Comparison of ENCODE assay signal across 26 cellular contexts in genomic region chr14:83433618-83434017, GRCh38.
"Had no signal": no experiment of that assay in that cellular context is flagged by ENCODE, and none has a peak within 500 bp of the region (broad histone marks: within the 10 kb centered on the region; RNA-seq: fewer than 3 reads in every experiment).

No MANE protein-coding gene starts in this region.

- DNase-seq: dorsolateral prefrontal cortex; effector CD4-positive, alpha-beta T cell; kidney; mesenchymal stem cell; mucosa of descending colon; naive B cell; right lobe of liver; stimulated activated CD4-positive, alpha-beta T cell treated with anti-CD3 and anti-CD28 coated beads, Interleukin-12 subunit alpha, Interleukin-12 subunit beta, amount 100 ng/mL, for 4 hours; stimulated activated CD4-positive, alpha-beta T cell treated with anti-CD3 and anti-CD28 coated beads, Interleukin-1b, Interleukin-23, amount 100 ng/mL, for 48 hours; stimulated activated CD4-positive, alpha-beta T cell treated with anti-CD3 and anti-CD28 coated beads, Interleukin-4, amount 100 ng/mL, for 1 hour; stimulated activated CD8-positive, alpha-beta memory T cell treated with anti-CD3 and anti-CD28 coated beads, Interleukin-4, amount 100 ng/mL, for 48 hours; stimulated activated naive CD4-positive, alpha-beta T cell; stimulated activated naive CD8-positive, alpha-beta T cell treated with anti-CD3 and anti-CD28 coated beads, Interleukin-15, amount 100 ng/mL, for 72 hours; transverse colon; upper lobe of right lung; uterus had no signal

- H3K36me3 Mint-ChIP-seq: mesothelial cell of epicardium, naive B cell had no signal

- H3K4me1 Mint-ChIP-seq: mesothelial cell of epicardium; naive B cell; neural crest cell; stimulated activated naive CD8-positive, alpha-beta T cell treated with anti-CD3 and anti-CD28 coated beads, Interleukin-15, amount 100 ng/mL, for 72 hours had no signal

- H3K4me2 ChIP-seq: smooth muscle cell had no signal

- H3K9ac ChIP-seq: parathyroid adenoma had no signal

- H2AFZ ChIP-seq: parathyroid adenoma had no signal

- H3K79me2 ChIP-seq: parathyroid adenoma had no signal

- H3K27ac ChIP-seq: dorsolateral prefrontal cortex, neutrophil, parathyroid adenoma, right lobe of liver, suprapubic skin, transverse colon, upper lobe of right lung, uterus had no signal

- H3K9me3 ChIP-seq: mucosa of descending colon, neutrophil, right lobe of liver, suprapubic skin, transverse colon, upper lobe of right lung, uterus had no signal

- H3K4me3 ChIP-seq: dorsolateral prefrontal cortex, lung, mucosa of descending colon, right lobe of liver, smooth muscle cell, suprapubic skin, transverse colon, upper lobe of right lung, uterus had no signal

- H3K4me3 Mint-ChIP-seq: mesothelial cell of epicardium; naive B cell; natural killer cell treated with Interleukin-12 subunit alpha and Interleukin-12 subunit beta and Interleukin-15 and Interleukin-18, amount 100 ng/mL, for 72 hours; neural crest cell; stimulated activated naive CD8-positive, alpha-beta T cell treated with anti-CD3 and anti-CD28 coated beads, Interleukin-15, amount 100 ng/mL, for 72 hours had no signal

- H3K36me3 ChIP-seq: neutrophil, right lobe of liver, suprapubic skin, transverse colon, upper lobe of right lung, uterus had no signal

- ATAC-seq: left lobe of liver; mucosa of descending colon; natural killer cell treated with Interleukin-12 subunit alpha and Interleukin-12 subunit beta and Interleukin-15 and Interleukin-18, amount 100 ng/mL, for 72 hours; right lobe of liver; stimulated activated naive CD8-positive, alpha-beta T cell treated with anti-CD3 and anti-CD28 coated beads, Interleukin-15, amount 100 ng/mL, for 72 hours; upper lobe of right lung had no signal

- H3K27me3 Mint-ChIP-seq: naive B cell; natural killer cell treated with Interleukin-12 subunit alpha and Interleukin-12 subunit beta and Interleukin-15 and Interleukin-18, amount 100 ng/mL, for 72 hours; progenitor cell of endocrine pancreas; stimulated activated naive CD8-positive, alpha-beta T cell treated with anti-CD3 and anti-CD28 coated beads, Interleukin-15, amount 100 ng/mL, for 72 hours had no signal

- H3K27me3 ChIP-seq: dorsolateral prefrontal cortex, neutrophil, right lobe of liver, suprapubic skin, transverse colon, upper lobe of right lung, uterus had no signal

- H3K27ac Mint-ChIP-seq: mesothelial cell of epicardium; naive B cell; natural killer cell treated with Interleukin-12 subunit alpha and Interleukin-12 subunit beta and Interleukin-15 and Interleukin-18, amount 100 ng/mL, for 72 hours; progenitor cell of endocrine pancreas; stimulated activated naive CD8-positive, alpha-beta T cell treated with anti-CD3 and anti-CD28 coated beads, Interleukin-15, amount 100 ng/mL, for 72 hours had no signal

- H3K4me1 ChIP-seq: parathyroid adenoma, right lobe of liver, suprapubic skin, transverse colon, upper lobe of right lung, uterus had no signal
